1 cellular context compared by ENCODE assay signal in the genomic region with DNA sequence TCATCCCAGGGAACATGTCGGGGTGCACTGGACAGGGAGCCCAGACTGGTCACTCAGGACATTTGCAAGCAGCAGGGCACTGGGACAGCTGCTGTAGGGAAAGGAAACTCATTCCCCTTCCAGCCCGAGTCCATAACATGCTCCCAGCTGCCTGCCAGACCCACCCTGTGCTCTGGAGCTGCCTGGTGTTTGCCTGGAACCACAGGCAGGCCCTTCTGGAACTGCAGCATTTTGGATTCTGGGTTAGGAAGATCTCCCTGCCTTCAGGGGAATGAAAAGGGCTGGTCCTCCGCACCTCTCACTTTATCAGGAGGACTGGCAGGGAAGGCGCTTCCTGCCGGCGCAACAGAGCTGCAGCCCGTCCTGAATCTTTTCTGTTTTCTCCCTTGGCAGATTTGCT.
TF ChIP-seq lines count a peak whose summit lies in the region.

No MANE protein-coding gene starts in this region.

TF ChIP-seq in IMR-90, 13 proteins besides CTCF, POLR2A, EP300 and RAD21:
- no peak for TF ChIP-seq FOS (IDR thresholded peaks at IDR 0.05; ENCODE audit: low read depth, low read length)
- no peak for TF ChIP-seq MAFK (IDR thresholded peaks at IDR 0.05; ENCODE audit: low read depth, low read length)
- TF ChIP-seq SMC3 (IDR thresholded peaks at IDR 0.05; ENCODE audit: low read depth, low read length), result no peak
- no peak for TF ChIP-seq MXI1 (IDR thresholded peaks at IDR 0.05; ENCODE audit: borderline replicate concordance, low read depth, low read length)
- TF ChIP-seq ELK1 (IDR thresholded peaks at IDR 0.05; ENCODE audit: borderline replicate concordance, low read depth, low read length), result no peak
- TF ChIP-seq CEBPB (IDR thresholded peaks at IDR 0.05; ENCODE audit: low read depth, low read length), result no peak
- no peak for TF ChIP-seq RCOR1 (IDR thresholded peaks at IDR 0.05; ENCODE audit: insufficient replicate concordance, low read length)
- no peak for TF ChIP-seq CHD1 (IDR thresholded peaks at IDR 0.05; ENCODE audit: low read depth, low read length)
- TF ChIP-seq, protein P1, sequence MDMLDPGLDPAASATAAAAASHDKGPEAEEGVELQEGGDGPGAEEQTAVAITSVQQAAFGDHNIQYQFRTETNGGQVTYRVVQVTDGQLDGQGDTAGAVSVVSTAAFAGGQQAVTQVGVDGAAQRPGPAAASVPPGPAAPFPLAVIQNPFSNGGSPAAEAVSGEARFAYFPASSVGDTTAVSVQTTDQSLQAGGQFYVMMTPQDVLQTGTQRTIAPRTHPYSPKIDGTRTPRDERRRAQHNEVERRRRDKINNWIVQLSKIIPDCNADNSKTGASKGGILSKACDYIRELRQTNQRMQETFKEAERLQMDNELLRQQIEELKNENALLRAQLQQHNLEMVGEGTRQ (IDR thresholded peaks at IDR 0.05; ENCODE audit: low read depth, low read length), result no peak
- TF ChIP-seq NFE2L2 (IDR thresholded peaks at IDR 0.05; ENCODE audit: low read depth, low read length), result no peak
- no peak for TF ChIP-seq RFX5 (IDR thresholded peaks at IDR 0.05; ENCODE audit: low read depth, low read length)
- TF ChIP-seq MAZ (IDR thresholded peaks at IDR 0.05; ENCODE audit: borderline replicate concordance, low read depth, low read length), result no peak
- no peak for TF ChIP-seq BHLHE40 (IDR thresholded peaks at IDR 0.05; ENCODE audit: low read depth, low read length)
